ENCODE assay signal across 1 cellular context in the genomic region with DNA sequence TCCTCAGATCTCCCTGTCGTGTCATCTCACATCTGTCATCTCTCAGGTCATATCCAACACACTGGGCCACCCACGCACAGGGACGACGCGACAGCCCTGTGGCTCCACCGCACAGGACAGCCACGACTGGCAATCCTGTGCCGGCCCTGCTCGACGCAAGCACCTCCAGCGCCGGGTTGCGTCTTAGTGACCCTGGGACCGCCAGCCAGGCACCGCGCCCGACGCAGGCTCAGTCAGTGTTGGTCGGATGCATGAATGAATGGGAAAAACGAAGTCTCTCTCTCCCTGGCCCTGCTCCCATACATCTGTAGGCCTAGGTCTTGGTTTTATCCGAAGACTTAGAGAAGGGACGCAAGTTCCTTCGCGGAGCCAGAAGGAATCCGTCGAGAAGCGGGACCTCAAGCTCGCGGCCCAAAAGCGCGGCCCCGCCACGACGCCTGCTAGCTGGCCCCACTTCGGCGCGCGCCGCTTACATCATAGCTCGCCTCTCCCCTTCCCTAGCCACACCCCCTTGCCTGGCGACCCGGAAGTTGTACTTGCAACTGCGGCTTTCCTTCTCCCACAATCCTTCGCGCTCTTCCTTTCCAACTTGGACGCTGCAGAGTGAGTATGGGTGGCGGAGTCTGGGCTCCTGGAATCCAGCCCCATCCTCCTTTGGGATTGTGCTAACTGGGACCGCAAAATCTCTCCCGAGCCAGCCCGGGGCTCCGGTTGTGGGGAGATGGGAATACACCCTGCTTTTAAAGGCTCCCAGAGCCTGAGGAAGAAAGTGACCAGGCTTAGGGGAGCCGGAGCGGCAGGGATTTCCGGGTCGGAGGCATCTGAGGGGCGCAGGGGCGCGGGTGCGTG.
TF ChIP-seq lines count a peak whose summit lies in the region.

A gene (plus strand): TSS at position 577 of the 849 bp plus-strand sequence. CDS start 413 bp downstream, outside the sequence.

TF ChIP-seq in HEK293, 187 proteins besides CTCF, POLR2A, EP300 and RAD21 (continued from another document and continues in another):
- TF ChIP-seq ZNF16 (tag by site-specific recombination; IDR thresholded peaks at IDR 0.05; ENCODE audit: low read depth) (no peak), ZNF354C (tag by site-specific recombination; IDR thresholded peaks at IDR 0.05; ENCODE audit: borderline replicate concordance, low read depth) (no peak), ZNF623 (tag by site-specific recombination; IDR thresholded peaks at IDR 0.05) (no peak), HOXA7 (CRISPR knock-in tag; IDR thresholded peaks at IDR 0.05; ENCODE audit: borderline replicate concordance) (no peak), WT1 (tag by site-specific recombination; IDR thresholded peaks at IDR 0.05) (no peak; the same call in 1 of the 2 replicates), ZNF155 (tag by site-specific recombination; IDR thresholded peaks at IDR 0.05) (no peak), ZNF664 (tag by site-specific recombination; IDR thresholded peaks at IDR 0.05) (no peak), ZEB2 (tag by site-specific recombination; IDR thresholded peaks at IDR 0.05) (0 out of 2 replicates have a peak, but pooled peaks have one; percentile 46), ZNF701 (tag by site-specific recombination; IDR thresholded peaks at IDR 0.05) (no peak), ZFP41 (tag by site-specific recombination; IDR thresholded peaks at IDR 0.05; ENCODE audit: borderline replicate concordance) (no peak), ZNF670 (tag by site-specific recombination; IDR thresholded peaks at IDR 0.05; ENCODE audit: low read depth) (no peak), ZFHX2 (tag by site-specific recombination; conservative IDR thresholded peaks at IDR 0.05) (peak; percentile 25; the same call in 1 of the 2 replicates), ZNF140 (tag by site-specific recombination; IDR thresholded peaks at IDR 0.05) (no peak), ZNF747 (tag by site-specific recombination; IDR thresholded peaks at IDR 0.05) (no peak), ZNF10 (tag by site-specific recombination; IDR thresholded peaks at IDR 0.05) (no peak), HOXC10 (CRISPR knock-in tag; IDR thresholded peaks at IDR 0.05) (0 out of 2 replicates have a peak, but pooled peaks have one; percentile 78), ZNF555 (tag by site-specific recombination; conservative IDR thresholded peaks at IDR 0.05) (no peak), SCRT1 (tag by site-specific recombination; IDR thresholded peaks at IDR 0.05; ENCODE audit: borderline replicate concordance) (no peak), ZNF776 (tag by site-specific recombination; IDR thresholded peaks at IDR 0.05; ENCODE audit: borderline replicate concordance) (no peak), ZNF571 (tag by site-specific recombination; IDR thresholded peaks at IDR 0.05) (no peak), ZBTB7A (tag by site-specific recombination; IDR thresholded peaks at IDR 0.05; ENCODE audit: low read depth) (no peak), ZNF121 (tag by site-specific recombination; IDR thresholded peaks at IDR 0.05) (0 out of 2 replicates have a peak, but pooled peaks have one; percentile 33), ZNF548 (tag by site-specific recombination; IDR thresholded peaks at IDR 0.05) (no peak), RBAK (tag by site-specific recombination; IDR thresholded peaks at IDR 0.05) (no peak), ZNF433 (tag by site-specific recombination; IDR thresholded peaks at IDR 0.05; ENCODE audit: low read depth) (no peak), ZNF311 (tag by site-specific recombination; IDR thresholded peaks at IDR 0.05; ENCODE audit: borderline replicate concordance) (no peak), ZNF184 (tag by site-specific recombination; IDR thresholded peaks at IDR 0.05) (no peak), ZSCAN23 (tag by site-specific recombination; IDR thresholded peaks at IDR 0.05) (no peak), ZNF76 (tag by site-specific recombination; IDR thresholded peaks at IDR 0.05; ENCODE audit: borderline replicate concordance, low read depth) (peak; percentile 94), MEIS1 (CRISPR knock-in tag; IDR thresholded peaks at IDR 0.05; ENCODE audit: borderline replicate concordance) (no peak), ZNF768 (tag by site-specific recombination; IDR thresholded peaks at IDR 0.05) (no peak), ZXDB (tag by site-specific recombination; IDR thresholded peaks at IDR 0.05) (peak; percentile 81)
- TF ChIP-seq, protein P1, sequence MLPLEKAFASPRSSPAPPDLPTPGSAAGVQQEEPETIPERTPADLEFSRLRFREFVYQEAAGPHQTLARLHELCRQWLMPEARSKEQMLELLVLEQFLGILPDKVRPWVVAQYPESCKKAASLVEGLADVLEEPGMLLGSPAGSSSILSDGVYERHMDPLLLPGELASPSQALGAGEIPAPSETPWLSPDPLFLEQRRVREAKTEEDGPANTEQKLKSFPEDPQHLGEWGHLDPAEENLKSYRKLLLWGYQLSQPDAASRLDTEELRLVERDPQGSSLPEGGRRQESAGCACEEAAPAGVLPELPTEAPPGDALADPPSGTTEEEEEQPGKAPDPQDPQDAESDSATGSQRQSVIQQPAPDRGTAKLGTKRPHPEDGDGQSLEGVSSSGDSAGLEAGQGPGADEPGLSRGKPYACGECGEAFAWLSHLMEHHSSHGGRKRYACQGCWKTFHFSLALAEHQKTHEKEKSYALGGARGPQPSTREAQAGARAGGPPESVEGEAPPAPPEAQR (tag by site-specific recombination; IDR thresholded peaks at IDR 0.05), result no peak
- TF ChIP-seq, protein P2, sequence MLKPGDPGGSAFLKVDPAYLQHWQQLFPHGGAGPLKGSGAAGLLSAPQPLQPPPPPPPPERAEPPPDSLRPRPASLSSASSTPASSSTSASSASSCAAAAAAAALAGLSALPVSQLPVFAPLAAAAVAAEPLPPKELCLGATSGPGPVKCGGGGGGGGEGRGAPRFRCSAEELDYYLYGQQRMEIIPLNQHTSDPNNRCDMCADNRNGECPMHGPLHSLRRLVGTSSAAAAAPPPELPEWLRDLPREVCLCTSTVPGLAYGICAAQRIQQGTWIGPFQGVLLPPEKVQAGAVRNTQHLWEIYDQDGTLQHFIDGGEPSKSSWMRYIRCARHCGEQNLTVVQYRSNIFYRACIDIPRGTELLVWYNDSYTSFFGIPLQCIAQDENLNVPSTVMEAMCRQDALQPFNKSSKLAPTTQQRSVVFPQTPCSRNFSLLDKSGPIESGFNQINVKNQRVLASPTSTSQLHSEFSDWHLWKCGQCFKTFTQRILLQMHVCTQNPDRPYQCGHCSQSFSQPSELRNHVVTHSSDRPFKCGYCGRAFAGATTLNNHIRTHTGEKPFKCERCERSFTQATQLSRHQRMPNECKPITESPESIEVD (tag by site-specific recombination; IDR thresholded peaks at IDR 0.05), result no peak
- TF ChIP-seq, protein P3, sequence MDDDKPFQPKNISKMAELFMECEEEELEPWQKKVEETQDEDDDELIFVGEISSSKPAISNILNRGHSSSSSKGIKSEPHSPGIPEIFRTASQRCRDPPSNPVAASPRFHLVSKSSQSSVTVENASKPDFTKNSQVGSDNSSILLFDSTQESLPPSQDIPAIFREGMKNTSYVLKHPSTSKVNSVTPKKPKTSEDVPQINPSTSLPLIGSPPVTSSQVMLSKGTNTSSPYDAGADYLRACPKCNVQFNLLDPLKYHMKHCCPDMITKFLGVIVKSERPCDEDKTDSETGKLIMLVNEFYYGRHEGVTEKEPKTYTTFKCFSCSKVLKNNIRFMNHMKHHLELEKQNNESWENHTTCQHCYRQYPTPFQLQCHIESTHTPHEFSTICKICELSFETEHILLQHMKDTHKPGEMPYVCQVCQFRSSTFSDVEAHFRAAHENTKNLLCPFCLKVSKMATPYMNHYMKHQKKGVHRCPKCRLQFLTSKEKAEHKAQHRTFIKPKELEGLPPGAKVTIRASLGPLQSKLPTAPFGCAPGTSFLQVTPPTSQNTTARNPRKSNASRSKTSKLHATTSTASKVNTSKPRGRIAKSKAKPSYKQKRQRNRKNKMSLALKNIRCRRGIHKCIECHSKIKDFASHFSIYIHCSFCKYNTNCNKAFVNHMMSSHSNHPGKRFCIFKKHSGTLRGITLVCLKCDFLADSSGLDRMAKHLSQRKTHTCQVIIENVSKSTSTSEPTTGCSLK (tag by site-specific recombination; IDR thresholded peaks at IDR 0.05), result no peak
- TF ChIP-seq, protein P4, sequence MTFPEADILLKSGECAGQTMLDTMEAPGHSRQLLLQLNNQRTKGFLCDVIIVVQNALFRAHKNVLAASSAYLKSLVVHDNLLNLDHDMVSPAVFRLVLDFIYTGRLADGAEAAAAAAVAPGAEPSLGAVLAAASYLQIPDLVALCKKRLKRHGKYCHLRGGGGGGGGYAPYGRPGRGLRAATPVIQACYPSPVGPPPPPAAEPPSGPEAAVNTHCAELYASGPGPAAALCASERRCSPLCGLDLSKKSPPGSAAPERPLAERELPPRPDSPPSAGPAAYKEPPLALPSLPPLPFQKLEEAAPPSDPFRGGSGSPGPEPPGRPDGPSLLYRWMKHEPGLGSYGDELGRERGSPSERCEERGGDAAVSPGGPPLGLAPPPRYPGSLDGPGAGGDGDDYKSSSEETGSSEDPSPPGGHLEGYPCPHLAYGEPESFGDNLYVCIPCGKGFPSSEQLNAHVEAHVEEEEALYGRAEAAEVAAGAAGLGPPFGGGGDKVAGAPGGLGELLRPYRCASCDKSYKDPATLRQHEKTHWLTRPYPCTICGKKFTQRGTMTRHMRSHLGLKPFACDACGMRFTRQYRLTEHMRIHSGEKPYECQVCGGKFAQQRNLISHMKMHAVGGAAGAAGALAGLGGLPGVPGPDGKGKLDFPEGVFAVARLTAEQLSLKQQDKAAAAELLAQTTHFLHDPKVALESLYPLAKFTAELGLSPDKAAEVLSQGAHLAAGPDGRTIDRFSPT (tag by site-specific recombination; IDR thresholded peaks at IDR 0.05), result no peak
- TF ChIP-seq, protein P5, sequence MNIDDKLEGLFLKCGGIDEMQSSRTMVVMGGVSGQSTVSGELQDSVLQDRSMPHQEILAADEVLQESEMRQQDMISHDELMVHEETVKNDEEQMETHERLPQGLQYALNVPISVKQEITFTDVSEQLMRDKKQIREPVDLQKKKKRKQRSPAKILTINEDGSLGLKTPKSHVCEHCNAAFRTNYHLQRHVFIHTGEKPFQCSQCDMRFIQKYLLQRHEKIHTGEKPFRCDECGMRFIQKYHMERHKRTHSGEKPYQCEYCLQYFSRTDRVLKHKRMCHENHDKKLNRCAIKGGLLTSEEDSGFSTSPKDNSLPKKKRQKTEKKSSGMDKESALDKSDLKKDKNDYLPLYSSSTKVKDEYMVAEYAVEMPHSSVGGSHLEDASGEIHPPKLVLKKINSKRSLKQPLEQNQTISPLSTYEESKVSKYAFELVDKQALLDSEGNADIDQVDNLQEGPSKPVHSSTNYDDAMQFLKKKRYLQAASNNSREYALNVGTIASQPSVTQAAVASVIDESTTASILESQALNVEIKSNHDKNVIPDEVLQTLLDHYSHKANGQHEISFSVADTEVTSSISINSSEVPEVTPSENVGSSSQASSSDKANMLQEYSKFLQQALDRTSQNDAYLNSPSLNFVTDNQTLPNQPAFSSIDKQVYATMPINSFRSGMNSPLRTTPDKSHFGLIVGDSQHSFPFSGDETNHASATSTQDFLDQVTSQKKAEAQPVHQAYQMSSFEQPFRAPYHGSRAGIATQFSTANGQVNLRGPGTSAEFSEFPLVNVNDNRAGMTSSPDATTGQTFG (tag by site-specific recombination; IDR thresholded peaks at IDR 0.05; ENCODE audit: borderline replicate concordance), result no peak
- TF ChIP-seq, protein P6, sequence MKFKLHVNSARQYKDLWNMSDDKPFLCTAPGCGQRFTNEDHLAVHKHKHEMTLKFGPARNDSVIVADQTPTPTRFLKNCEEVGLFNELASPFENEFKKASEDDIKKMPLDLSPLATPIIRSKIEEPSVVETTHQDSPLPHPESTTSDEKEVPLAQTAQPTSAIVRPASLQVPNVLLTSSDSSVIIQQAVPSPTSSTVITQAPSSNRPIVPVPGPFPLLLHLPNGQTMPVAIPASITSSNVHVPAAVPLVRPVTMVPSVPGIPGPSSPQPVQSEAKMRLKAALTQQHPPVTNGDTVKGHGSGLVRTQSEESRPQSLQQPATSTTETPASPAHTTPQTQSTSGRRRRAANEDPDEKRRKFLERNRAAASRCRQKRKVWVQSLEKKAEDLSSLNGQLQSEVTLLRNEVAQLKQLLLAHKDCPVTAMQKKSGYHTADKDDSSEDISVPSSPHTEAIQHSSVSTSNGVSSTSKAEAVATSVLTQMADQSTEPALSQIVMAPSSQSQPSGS (tag by site-specific recombination; IDR thresholded peaks at IDR 0.05; ENCODE audit: low read depth), result peak; percentile 39; the same call in 1 of the 2 replicates
- TF ChIP-seq, protein P7, sequence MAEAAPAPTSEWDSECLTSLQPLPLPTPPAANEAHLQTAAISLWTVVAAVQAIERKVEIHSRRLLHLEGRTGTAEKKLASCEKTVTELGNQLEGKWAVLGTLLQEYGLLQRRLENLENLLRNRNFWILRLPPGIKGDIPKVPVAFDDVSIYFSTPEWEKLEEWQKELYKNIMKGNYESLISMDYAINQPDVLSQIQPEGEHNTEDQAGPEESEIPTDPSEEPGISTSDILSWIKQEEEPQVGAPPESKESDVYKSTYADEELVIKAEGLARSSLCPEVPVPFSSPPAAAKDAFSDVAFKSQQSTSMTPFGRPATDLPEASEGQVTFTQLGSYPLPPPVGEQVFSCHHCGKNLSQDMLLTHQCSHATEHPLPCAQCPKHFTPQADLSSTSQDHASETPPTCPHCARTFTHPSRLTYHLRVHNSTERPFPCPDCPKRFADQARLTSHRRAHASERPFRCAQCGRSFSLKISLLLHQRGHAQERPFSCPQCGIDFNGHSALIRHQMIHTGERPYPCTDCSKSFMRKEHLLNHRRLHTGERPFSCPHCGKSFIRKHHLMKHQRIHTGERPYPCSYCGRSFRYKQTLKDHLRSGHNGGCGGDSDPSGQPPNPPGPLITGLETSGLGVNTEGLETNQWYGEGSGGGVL (tag by site-specific recombination; IDR thresholded peaks at IDR 0.05), result no peak
- TF ChIP-seq, protein P8, sequence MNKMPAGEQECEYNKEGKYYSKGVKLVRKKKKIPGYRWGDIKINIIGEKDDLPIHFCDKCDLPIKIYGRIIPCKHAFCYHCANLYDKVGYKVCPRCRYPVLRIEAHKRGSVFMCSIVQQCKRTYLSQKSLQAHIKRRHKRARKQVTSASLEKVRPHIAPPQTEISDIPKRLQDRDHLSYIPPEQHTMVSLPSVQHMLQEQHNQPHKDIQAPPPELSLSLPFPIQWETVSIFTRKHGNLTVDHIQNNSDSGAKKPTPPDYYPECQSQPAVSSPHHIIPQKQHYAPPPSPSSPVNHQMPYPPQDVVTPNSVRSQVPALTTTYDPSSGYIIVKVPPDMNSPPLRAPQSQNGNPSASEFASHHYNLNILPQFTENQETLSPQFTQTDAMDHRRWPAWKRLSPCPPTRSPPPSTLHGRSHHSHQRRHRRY (tag by site-specific recombination; IDR thresholded peaks at IDR 0.05), result no peak
- TF ChIP-seq, protein P9, sequence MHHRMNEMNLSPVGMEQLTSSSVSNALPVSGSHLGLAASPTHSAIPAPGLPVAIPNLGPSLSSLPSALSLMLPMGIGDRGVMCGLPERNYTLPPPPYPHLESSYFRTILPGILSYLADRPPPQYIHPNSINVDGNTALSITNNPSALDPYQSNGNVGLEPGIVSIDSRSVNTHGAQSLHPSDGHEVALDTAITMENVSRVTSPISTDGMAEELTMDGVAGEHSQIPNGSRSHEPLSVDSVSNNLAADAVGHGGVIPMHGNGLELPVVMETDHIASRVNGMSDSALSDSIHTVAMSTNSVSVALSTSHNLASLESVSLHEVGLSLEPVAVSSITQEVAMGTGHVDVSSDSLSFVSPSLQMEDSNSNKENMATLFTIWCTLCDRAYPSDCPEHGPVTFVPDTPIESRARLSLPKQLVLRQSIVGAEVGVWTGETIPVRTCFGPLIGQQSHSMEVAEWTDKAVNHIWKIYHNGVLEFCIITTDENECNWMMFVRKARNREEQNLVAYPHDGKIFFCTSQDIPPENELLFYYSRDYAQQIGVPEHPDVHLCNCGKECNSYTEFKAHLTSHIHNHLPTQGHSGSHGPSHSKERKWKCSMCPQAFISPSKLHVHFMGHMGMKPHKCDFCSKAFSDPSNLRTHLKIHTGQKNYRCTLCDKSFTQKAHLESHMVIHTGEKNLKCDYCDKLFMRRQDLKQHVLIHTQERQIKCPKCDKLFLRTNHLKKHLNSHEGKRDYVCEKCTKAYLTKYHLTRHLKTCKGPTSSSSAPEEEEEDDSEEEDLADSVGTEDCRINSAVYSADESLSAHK (tag by site-specific recombination; IDR thresholded peaks at IDR 0.05), result no peak
